In the genomic region with DNA sequence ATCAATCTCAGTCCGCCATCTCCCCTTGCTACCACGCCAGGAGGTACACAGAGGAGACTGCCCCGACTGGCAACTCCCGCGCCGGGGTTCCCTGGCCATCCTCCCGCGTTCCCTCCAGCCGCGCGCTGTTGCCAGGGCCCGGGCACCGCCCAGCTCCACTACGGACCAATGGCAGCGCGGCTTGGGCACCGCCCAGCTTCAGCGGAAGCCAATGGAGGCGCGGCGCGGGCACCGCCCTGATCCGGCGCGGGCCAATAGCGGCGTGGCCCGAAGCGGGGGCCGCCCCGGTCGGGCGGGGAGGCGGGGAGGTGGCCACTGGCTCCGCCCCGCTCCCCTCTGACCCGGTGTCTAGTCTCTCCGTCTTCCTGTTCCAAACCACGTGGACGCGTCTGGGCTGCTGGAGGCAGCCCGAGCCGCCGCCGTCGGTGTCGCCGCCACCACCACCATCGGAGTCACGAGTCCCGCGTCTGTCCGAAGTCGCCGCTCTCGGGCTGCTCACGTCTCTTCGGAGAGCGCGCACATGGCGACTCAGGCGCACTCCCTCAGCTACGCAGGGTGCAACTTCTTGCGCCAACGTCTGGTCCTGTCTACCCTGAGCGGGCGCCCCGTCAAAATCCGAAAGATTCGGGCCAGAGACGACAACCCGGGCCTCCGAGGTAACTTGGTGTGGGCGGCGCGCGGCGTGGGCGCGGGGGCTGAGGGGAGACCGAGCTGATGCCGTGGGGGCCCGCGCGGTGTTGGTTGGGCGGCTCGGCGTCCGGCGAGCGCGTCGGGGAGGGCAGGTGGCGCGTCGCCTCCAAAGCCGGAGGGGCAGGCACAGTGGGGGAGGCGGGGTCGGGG, we compare ENCODE assay signal across 8 cellular contexts. TPM values are rescaled to one million over a fixed set of nuclear protein-coding genes. Genes with fewer than 3 reads are reported as not detected.
A peak's percentile ranks its signal among the peaks of the same experiment; 100 is the strongest.
DNase-seq lines count a peak whose midpoint lies in the region; ATAC-seq and TF ChIP-seq lines count a peak whose summit lies in the region.

A gene with protein sequence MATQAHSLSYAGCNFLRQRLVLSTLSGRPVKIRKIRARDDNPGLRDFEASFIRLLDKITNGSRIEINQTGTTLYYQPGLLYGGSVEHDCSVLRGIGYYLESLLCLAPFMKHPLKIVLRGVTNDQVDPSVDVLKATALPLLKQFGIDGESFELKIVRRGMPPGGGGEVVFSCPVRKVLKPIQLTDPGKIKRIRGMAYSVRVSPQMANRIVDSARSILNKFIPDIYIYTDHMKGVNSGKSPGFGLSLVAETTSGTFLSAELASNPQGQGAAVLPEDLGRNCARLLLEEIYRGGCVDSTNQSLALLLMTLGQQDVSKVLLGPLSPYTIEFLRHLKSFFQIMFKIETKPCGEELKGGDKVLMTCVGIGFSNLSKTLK (plus strand): TSS at position 373 of the 840 bp plus-strand sequence. CDS start 148 bp downstream, at position 521.

- peaks cover 49% of the 10 kb centered on the region for H3K4me1 Mint-ChIP-seq in activated naive CD4-positive, alpha-beta T cell treated with anti-CD3 and anti-CD28 coated beads for 36 hours (ENCODE audit: low read depth)

- peak within 1 kb of the TSS; percentile 45 to 95 for H3K4me3 ChIP-seq in gastroesophageal sphincter
- H3K4me3 ChIP-seq in neutrophil (ENCODE audit: low read depth in 1 of 2, low read length in 1 of 2) = peak within 1 kb of the TSS; percentile 73 to 90

- H3K4me3 Mint-ChIP-seq in activated naive CD4-positive, alpha-beta T cell treated with anti-CD3 and anti-CD28 coated beads for 36 hours = peak within 1 kb of the TSS; percentile 96

- H3K9me3 Mint-ChIP-seq in activated naive CD4-positive, alpha-beta T cell treated with anti-CD3 and anti-CD28 coated beads for 36 hours = peaks cover 3% of the 10 kb centered on the region

- POLR2A ChIA-PET in HEK293T (lab: Yijun Ruan, JAX) = interaction anchor here (0.9 to 1.9 kb wide), 2 partner anchors 9 to 36 kb away, joined by 3 to 9 read pairs; no protein-coding TSS in a partner anchor

- H3K27ac Mint-ChIP-seq in activated naive CD4-positive, alpha-beta T cell treated with anti-CD3 and anti-CD28 coated beads for 36 hours = peak within 1 kb of the TSS; percentile 84

- H3K9me3 ChIP-seq in gastroesophageal sphincter = no peaks in the 10 kb centered on the region
- H3K9me3 ChIP-seq in neutrophil = no peaks in the 10 kb centered on the region

- no peak for TF ChIP-seq EP300 in gastroesophageal sphincter (IDR thresholded peaks at IDR 0.05)

- WGBS in gastroesophageal sphincter (ENCODE audit: low coverage in 1 of 2), 2 donors = 0% methylated on average over 3 of the region's 100 CpGs; no CpG with 5 or more reads in 1 of the 2 donors

- H3K36me3 ChIP-seq in gastroesophageal sphincter (no peaks in the 10 kb centered on the region), neutrophil (no peaks in the 10 kb centered on the region)

- intact Hi-C loops in activated naive CD4-positive, alpha-beta T cell treated with anti-CD3 and anti-CD28 coated beads for 36 hours (cut with micrococcal nuclease) = loop anchor here (1.0 to 2.0 kb wide), 13 partner anchors 23 to 1964 kb away; a partner anchor contains a TSS

- no peak for TF ChIP-seq CTCF in gastroesophageal sphincter (IDR thresholded peaks at IDR 0.05)
- TF ChIP-seq CTCF in neutrophil (IDR thresholded peaks at IDR 0.05) = peak; percentile 42

- TF ChIP-seq POLR2A in gastroesophageal sphincter (IDR thresholded peaks at IDR 0.05) = peak; percentile 64 to 70

- peak within 1 kb of the TSS; percentile 9 to 86 (median 84) for H3K27ac ChIP-seq in gastroesophageal sphincter
- peak within 1 kb of the TSS; percentile 66 for H3K27ac ChIP-seq in neutrophil
- H3K27ac ChIP-seq in substantia nigra (ENCODE audit: low read depth, low read length, poor library complexity, severe bottlenecking) = peak within 1 kb of the TSS; percentile 90

- CTCF ChIA-PET in HEK293T (lab: Yijun Ruan, JAX) = interaction anchor here (2.0 kb wide), 1 partner anchor 34 kb away, joined by 10 read pairs; no protein-coding TSS in a partner anchor
- CTCF ChIA-PET in activated naive CD4-positive, alpha-beta T cell treated with anti-CD3 and anti-CD28 coated beads for 36 hours (lab: Charles Lee) = interaction anchor here (1.0 to 2.8 kb wide), 5 partner anchors 30 to 194 kb away, joined by 3 to 13 read pairs (median 3); no protein-coding TSS in a partner anchor

- in situ Hi-C loops in SK-MEL-5 (cut with HindIII; ENCODE audit: low pct_unique_long_range_greater_than_20kb, low sequenced_read_pairs) = no loop called here

- peak; percentile 99 for ATAC-seq in gastroesophageal sphincter

- H3K27me3 ChIP-seq in gastroesophageal sphincter (no peaks in the 10 kb centered on the region), neutrophil (peaks cover 28% of the 10 kb centered on the region)

- H3K4me1 ChIP-seq in gastroesophageal sphincter = peaks cover 0 to 27% (median 5%) of the 10 kb centered on the region in 3 donors
- H3K4me1 ChIP-seq in neutrophil (ENCODE audit: control insufficient read depth in 1 of 2, insufficient read depth in 1 of 2, low read depth in 1 of 2, low read length in 1 of 2) = peaks cover 24 to 33% of the 10 kb centered on the region in 2 experiments

- no peaks in the 10 kb centered on the region for H3K27me3 Mint-ChIP-seq in activated naive CD4-positive, alpha-beta T cell treated with anti-CD3 and anti-CD28 coated beads for 36 hours (ENCODE audit: low read depth)

- DNase-seq in GF-D8 (lab: John Stamatoyannopoulos, UW) = peak; percentile 87
- DNase-seq in HEK293T (ENCODE audit: extremely low spot score) = peak; percentile 89
- peak; percentile 93 for DNase-seq in MV-4-11 (lab: John Stamatoyannopoulos, UW)
- peak; percentile 90 for DNase-seq in SK-MEL-5 (ENCODE audit: low read depth, low spot score)
- peak; percentile 97 for DNase-seq in activated naive CD4-positive, alpha-beta T cell treated with anti-CD3 and anti-CD28 coated beads for 36 hours
- DNase-seq in substantia nigra (lab: John Stamatoyannopoulos, UW) = peak; percentile 71 to 100 (median 97)

- peaks cover 9% of the 10 kb centered on the region for H3K36me3 Mint-ChIP-seq in activated naive CD4-positive, alpha-beta T cell treated with anti-CD3 and anti-CD28 coated beads for 36 hours (ENCODE audit: low read depth)

TF ChIP-seq in HEK293T, 16 proteins besides CTCF, POLR2A, EP300 and RAD21:
- TF ChIP-seq LEF1 (IDR thresholded peaks at IDR 0.05; ENCODE audit: borderline replicate concordance) (no peak), SP1 (IDR thresholded peaks at IDR 0.05) (peak; percentile 49; the same call in 1 of the 2 replicates), L3MBTL2 (conservative IDR thresholded peaks at IDR 0.05) (peak; percentile 58), FOXM1 (IDR thresholded peaks at IDR 0.05; ENCODE audit: borderline replicate concordance) (no peak), TARDBP (IDR thresholded peaks at IDR 0.05) (no peak)
TF ChIP-seq in HEK293T: peak in this region for 2.

RNA-seq across cellular contexts. Expression of the gene that starts here (rescaled TPM):
- 17.6 and 21.5 TPM in 2 replicates for total RNA-seq in SK-MEL-5 (2014; rRNA removed; shearing (Covaris generic))
- polyA plus RNA-seq in SK-MEL-5 (2015; cell fraction: cytosol; rRNA removed) = 23.9 and 24.0 TPM in 2 replicates
- 15.2 and 21.5 TPM in 2 replicates for polyA plus RNA-seq in SK-MEL-5 (2015; cell fraction: nucleus; rRNA removed)
- total RNA-seq in activated naive CD4-positive, alpha-beta T cell treated with anti-CD3 and anti-CD28 coated beads for 36 hours = 10 to 100 TPM; 26.9 to 30.7 TPM
- 10 to 100 TPM; 10.1 to 19.0 (median 11.6) TPM for total RNA-seq in gastroesophageal sphincter

Comparison
In these comparisons a context has a peak if more than half of its experiments do, and no peak if none do; other contexts are left out.
1. Peak in every context shown above with its lines: DNase-seq, ATAC-seq, H3K4me3 ChIP-seq and H3K27ac ChIP-seq.